ENCODE assay signal across 13 cellular contexts in genomic region chr5:40551706-40552557, GRCh38.
DNase-seq lines count a peak whose midpoint lies in the region; TF ChIP-seq lines count a peak whose summit lies in the region.
"Had no signal": no experiment of that assay in that cellular context is flagged by ENCODE, and none has a peak within 500 bp of the region (broad histone marks: within the 10 kb centered on the region; RNA-seq: fewer than 3 reads in every experiment).

No MANE protein-coding gene starts in this region.

- H3K27ac Mint-ChIP-seq in mesothelial cell of epicardium, result no peak overlapping the region
- H3K27ac Mint-ChIP-seq: IgD-negative memory B cell had no signal

- no peak overlapping the region for H3K4me3 Mint-ChIP-seq in mesothelial cell of epicardium
- H3K4me3 Mint-ChIP-seq: IgD-negative memory B cell had no signal

- no peak overlapping the region for H3K4me3 ChIP-seq in astrocyte of the spinal cord (ENCODE audit: low read depth, low read length)
- H3K4me3 ChIP-seq: BLaER1, HAP-1 had no signal

- peaks cover 3% of the 10 kb centered on the region for H3K36me3 Mint-ChIP-seq in mesothelial cell of epicardium
- H3K36me3 Mint-ChIP-seq: IgD-negative memory B cell had no signal

- TF ChIP-seq CTCF in astrocyte of the spinal cord (IDR thresholded peaks at IDR 0.05; ENCODE audit: low read depth, low read length) (no peak), mesothelial cell of epicardium (IDR thresholded peaks at IDR 0.05; ENCODE audit: unreplicated experiment) (no peak)

- DNase-seq in 8988T (peak; percentile 42), HPDE6-E6E7 (ENCODE audit: extremely low spot score) (peak; percentile 63), astrocyte of the spinal cord (ENCODE audit: low read depth, low spot score) (peak; percentile 97), kidney glomerular epithelial cell (lab: John Stamatoyannopoulos, UW) (peak; percentile 89), NCI-H82 (lab: John Stamatoyannopoulos, UW) (no peak), SK-N-DZ (ENCODE audit: low spot score) (no peak), NCI-H510A (lab: John Stamatoyannopoulos, UW) (no peak), mesothelial cell of epicardium (ENCODE audit: low spot score in 2 of 2, unreplicated experiment in 2 of 2) (no peak)
- DNase-seq: activated CD4-positive, alpha-beta T cell treated with anti-CD3 and anti-CD28 coated beads for 48 hours; aorta had no signal

- peaks cover 7% of the 10 kb centered on the region for H3K9me3 Mint-ChIP-seq in mesothelial cell of epicardium
- H3K9me3 Mint-ChIP-seq: IgD-negative memory B cell had no signal

- no peaks in the 10 kb centered on the region for H3K27me3 Mint-ChIP-seq in mesothelial cell of epicardium (ENCODE audit: low read depth)
- H3K27me3 Mint-ChIP-seq: IgD-negative memory B cell had no signal

- peaks cover 40% of the 10 kb centered on the region for H3K4me1 Mint-ChIP-seq in mesothelial cell of epicardium

- in situ Hi-C loops in astrocyte of the spinal cord (cut with HindIII; ENCODE audit: low sequenced_read_pairs), result no loop called here

Comparison
In these comparisons a context has a peak if more than half of its experiments do, and no peak if none do; other contexts are left out.
1. DNase-seq: peak in 8988T (single experiment), HPDE6-E6E7 (single experiment), astrocyte of the spinal cord (single experiment) and kidney glomerular epithelial cell (single experiment); none in NCI-H82 (single experiment), SK-N-DZ (single experiment), NCI-H510A (single experiment) and mesothelial cell of epicardium (0 of 2).